In the genomic region with DNA sequence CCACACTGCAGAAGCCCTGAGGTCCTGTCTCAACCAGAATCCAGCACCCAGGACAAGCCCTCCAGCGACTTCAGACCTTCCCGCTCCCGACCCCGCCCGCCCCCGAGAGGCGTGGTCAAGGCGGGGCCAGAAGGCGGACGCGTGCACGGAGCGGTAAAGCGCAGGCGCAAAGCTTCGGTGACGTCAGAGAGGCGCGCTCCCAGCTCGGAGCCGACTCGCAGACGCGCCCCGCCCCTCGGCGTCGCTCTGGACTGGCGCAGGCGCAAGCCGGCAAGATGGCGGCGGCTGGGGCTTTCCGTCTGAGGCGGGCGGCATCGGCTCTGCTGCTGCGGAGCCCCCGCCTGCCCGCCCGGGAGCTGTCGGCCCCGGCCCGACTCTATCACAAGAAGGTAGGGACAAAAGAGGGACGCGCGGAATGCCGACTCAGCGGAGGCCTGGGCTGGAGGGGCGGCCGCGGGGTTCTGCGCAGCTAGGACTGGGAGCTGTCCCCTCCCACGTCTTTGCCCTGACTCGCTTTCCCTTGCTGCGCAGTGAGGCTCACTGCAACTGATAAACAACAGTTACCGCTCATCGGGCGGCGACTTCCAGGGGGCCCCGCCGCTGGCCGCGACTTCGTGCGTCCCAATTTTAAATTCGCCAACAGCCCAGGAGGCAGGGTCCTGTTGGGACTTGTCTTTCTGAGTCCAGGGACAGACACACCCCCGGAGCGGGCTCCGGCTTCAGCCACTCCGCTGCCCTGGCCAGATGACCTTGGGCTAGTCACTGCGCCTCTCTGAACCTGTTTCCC, we compare ENCODE assay signal across 8 cellular contexts. TPM values are rescaled to one million over a fixed set of nuclear protein-coding genes. Genes with fewer than 3 reads are reported as not detected.
A peak's percentile ranks its signal among the peaks of the same experiment; 100 is the strongest.
DNase-seq lines count a peak whose midpoint lies in the region; ATAC-seq and TF ChIP-seq lines count a peak whose summit lies in the region.

A gene (plus strand): TSS at position 249 of the 787 bp plus-strand sequence. CDS start 27 bp downstream, at position 276.

- H3K9me2 ChIP-seq in PC-3 (replicated peaks; ENCODE audit: low read length) = no peaks in the 10 kb centered on the region

- H3K79me2 ChIP-seq in PC-3 (ENCODE audit: low read length) = peaks cover 62% of the 10 kb centered on the region

- H3K4me3 ChIP-seq in Jurkat, Clone E6-1 (ENCODE audit: low read length) = peak within 1 kb of the TSS; percentile 99
- H3K4me3 ChIP-seq in PC-3 (ENCODE audit: low read length) = peak within 1 kb of the TSS; percentile 90
- H3K4me3 ChIP-seq in mucosa of descending colon = peak within 1 kb of the TSS; percentile 88

- peaks cover 13% of the 10 kb centered on the region for H4K20me1 ChIP-seq in PC-3 (ENCODE audit: low read length)

- peak within 1 kb of the TSS; percentile 91 for H2AFZ ChIP-seq in PC-3 (ENCODE audit: low read length)

- peak within 1 kb of the TSS; percentile 95 for H3K4me2 ChIP-seq in PC-3 (ENCODE audit: low read length)

- DNase-seq in DMS153 treated with DMSO at 0.1 percent for 48 hours (lab: John Stamatoyannopoulos, UW; ENCODE audit: unreplicated experiment) = peak; percentile 95
- peak; percentile 95 for DNase-seq in Jurkat, Clone E6-1 (ENCODE audit: low read depth, low spot score)
- DNase-seq in PC-3 = peak; percentile 99
- peak; percentile 100 for DNase-seq in activated T-cell treated with anti-CD3 and anti-CD28 coated beads for 48 hours (ENCODE audit: low read depth)
- peak; percentile 78 for DNase-seq in epithelial cell of prostate (ENCODE audit: low read depth, low spot score)
- DNase-seq in mucosa of descending colon = peak; percentile 96 to 100 (median 99)
- DNase-seq in stimulated activated CD8-positive, alpha-beta memory T cell treated with anti-CD3 and anti-CD28 coated beads, Interleukin-4, amount 100 ng/mL, for 1 hour (ENCODE audit: low read depth in 2 of 2, low spot score in 1 of 2) = peak; percentile 98 to 99

- H3K9me3 ChIP-seq in PC-3 (ENCODE audit: low read length) = no peaks in the 10 kb centered on the region
- no peaks in the 10 kb centered on the region for H3K9me3 ChIP-seq in mucosa of descending colon

- H3K27ac ChIP-seq in PC-3 (ENCODE audit: low read length) (peak within 1 kb of the TSS; percentile 74), epithelial cell of prostate (peak within 1 kb of the TSS; percentile 77)

- H3K36me3 ChIP-seq in PC-3 (ENCODE audit: low read depth, low read length) (peaks cover 35% of the 10 kb centered on the region), mucosa of descending colon (ENCODE audit: low read depth) (peaks cover 12% of the 10 kb centered on the region)

- no peaks in the 10 kb centered on the region for H3K27me3 ChIP-seq in PC-3 (ENCODE audit: low read length)

- POLR2A ChIA-PET in PC-3 (lab: Charles Lee; ENCODE audit: unreplicated experiment) = interaction anchor here (0.5 to 0.6 kb wide), 3 partner anchors 83 to 295 kb away, joined by 3 to 11 read pairs (median 5); a partner anchor contains a TSS

- H3F3A ChIP-seq in PC-3 (ENCODE audit: low read length, unreplicated experiment) = peaks cover 5% of the 10 kb centered on the region

- BruUV-seq in PC-3 (replicated peaks; lab: Mats Ljungman, UMichigan) = no TSS peak

- peak within 1 kb of the TSS; percentile 96 for H3K9ac ChIP-seq in PC-3 (ENCODE audit: low read length)

- ATAC-seq in GM21717 (IDR thresholded peaks at IDR 0.05; ENCODE audit: unreplicated experiment) (peak; percentile 41), PC-3 (peak; percentile 67), mucosa of descending colon (peak; percentile 88)

- intact Hi-C loops in PC-3 (cut with micrococcal nuclease) = loop anchor here (1.0 to 5.0 kb wide), 8 partner anchors 56 to 530 kb away; a partner anchor contains a TSS
- intact Hi-C loops in mucosa of descending colon (cut with DNase I, micrococcal nuclease) = loop anchor here (5.0 to 10.0 kb wide), 3 partner anchors 55 to 532 kb away; a partner anchor contains a TSS

- H3K4me1 ChIP-seq in PC-3 (ENCODE audit: insufficient read depth, low read length) = peaks cover 38% of the 10 kb centered on the region
- peaks cover 51% of the 10 kb centered on the region for H3K4me1 ChIP-seq in mucosa of descending colon (ENCODE audit: low read depth)

- CTCF ChIA-PET in PC-3 (lab: Charles Lee) = interaction anchor here (0.7 kb wide), 1 partner anchor 242 kb away, joined by 3 read pairs; no protein-coding TSS in a partner anchor

- TF ChIP-seq CTCF in PC-3 (conservative IDR thresholded peaks at IDR 0.05; ENCODE audit: low read depth, low read length) (no peak), mucosa of descending colon (IDR thresholded peaks at IDR 0.05) (peak; percentile 11)

RNA-seq across cellular contexts. Expression of the gene that starts here (rescaled TPM):
- 109 TPM for polyA plus RNA-seq in Jurkat, Clone E6-1 (2012; ENCODE audit: insufficient read depth, insufficient read length)
- 120 and 181 TPM in 2 replicates for total RNA-seq in PC-3 (2014; rRNA removed)
- 100 to 1,000 TPM in 2 of 3 donors, 10 to 100 TPM in 1; 94.7 to 155 (median 107) TPM for total RNA-seq in mucosa of descending colon

Comparison
In these comparisons a context has a peak if more than half of its experiments do, and no peak if none do; other contexts are left out.
1. Peak in every context shown above with its lines: DNase-seq, ATAC-seq, H3K4me3 ChIP-seq and H3K27ac ChIP-seq.